ENCODE assay signal across 5 cellular contexts in genomic region chr4:3791256-3791655, GRCh38.
"Had no signal": no experiment of that assay in that cellular context is flagged by ENCODE, and none has a peak within 500 bp of the region (broad histone marks: within the 10 kb centered on the region; RNA-seq: fewer than 3 reads in every experiment).

No MANE protein-coding gene starts in this region.

- H3K4me3 ChIP-seq: GM23338, HAP-1, K562 had no signal

- H3K36me3 ChIP-seq: HAP-1 had no signal

- H2AFZ ChIP-seq: GM23338 had no signal

- H3K4me1 ChIP-seq: HAP-1 had no signal

- DNase-seq: KG1 had no signal

- H3K4me2 ChIP-seq: GM23338 had no signal

- H3K9me3 ChIP-seq: HAP-1 had no signal

- FAIRE-seq: K562 had no signal

- H3K27ac ChIP-seq: HL-60 had no signal
